14 cellular contexts compared by ENCODE assay signal in the genomic region with DNA sequence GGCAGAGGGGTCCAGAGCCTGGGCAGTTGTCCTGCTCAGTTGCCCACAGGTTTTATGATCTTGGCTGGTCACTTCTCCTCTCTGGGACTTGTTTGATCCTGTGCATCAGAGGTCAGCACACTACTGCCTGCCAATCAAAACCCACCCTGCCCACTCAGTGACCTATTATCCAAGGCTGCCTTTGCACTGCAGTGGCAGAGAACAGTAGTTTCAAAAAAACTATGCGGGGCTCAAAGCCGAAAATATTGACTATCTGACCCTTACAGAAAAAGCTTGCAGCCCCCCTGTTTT.
"Had no signal": no experiment of that assay in that cellular context is flagged by ENCODE, and none has a peak within 500 bp of the region (broad histone marks: within the 10 kb centered on the region; RNA-seq: fewer than 3 reads in every experiment).

No MANE protein-coding gene starts in this region.

- H3K9ac ChIP-seq: parathyroid adenoma had no signal

- H2AFZ ChIP-seq: parathyroid adenoma had no signal

- H3K27ac ChIP-seq: gastrocnemius medialis, parathyroid adenoma, prostate gland, right lobe of liver, stomach, thoracic aorta, transverse colon had no signal

- H3K79me2 ChIP-seq: parathyroid adenoma had no signal

- H3K9me3 ChIP-seq: gastrocnemius medialis, prostate gland, right lobe of liver, stomach, thoracic aorta, transverse colon had no signal

- H3K36me3 ChIP-seq: gastrocnemius medialis, prostate gland, right lobe of liver, stomach, thoracic aorta, transverse colon had no signal

- H3K4me3 ChIP-seq: dorsolateral prefrontal cortex, gastrocnemius medialis, lung, prostate gland, right lobe of liver, stomach, thoracic aorta, transverse colon had no signal

- H3K4me1 ChIP-seq: gastrocnemius medialis, prostate gland had no signal

- H3K27me3 ChIP-seq: gastrocnemius medialis, right lobe of liver, transverse colon had no signal

- DNase-seq: cortex of kidney; effector CD8-positive, alpha-beta T cell; gastrocnemius medialis; naive B cell; stimulated activated CD4-positive, alpha-beta T cell treated with anti-CD3 and anti-CD28 coated beads, Interleukin-4, amount 100 ng/mL, for 1 hour; stimulated activated naive B cell treated with anti-CD40 and anti-IgM and Interleukin-4, amounts not matched to agents 10 μg/mL and 1 μg/mL and 100 μg/mL, for 72 hours; stomach had no signal
